In genomic region chr20:62629864-62630470, GRCh38 we compare ENCODE assay signal across 1 cellular context.
TF ChIP-seq lines count a peak whose summit lies in the region.

No MANE protein-coding gene starts in this region.

TF ChIP-seq in H1, 55 proteins besides CTCF, POLR2A, EP300 and RAD21:
- TF ChIP-seq BACH1 (IDR thresholded peaks at IDR 0.05; ENCODE audit: low read length) (no peak), HDAC2 (IDR thresholded peaks at IDR 0.05; ENCODE audit: borderline replicate concordance in 1 of 2, low read depth in 2 of 2, low read length in 2 of 2) (no peak), SP2 (IDR thresholded peaks at IDR 0.05; ENCODE audit: low read length) (no peak), RXRA (IDR thresholded peaks at IDR 0.05; ENCODE audit: insufficient read depth, low read depth, low read length) (no peak), E2F6 (IDR thresholded peaks at IDR 0.05) (no peak), SRF (IDR thresholded peaks at IDR 0.05; ENCODE audit: low read depth, low read length) (no peak), CHD2 (IDR thresholded peaks at IDR 0.05; ENCODE audit: low read length) (no peak), FOSL1 (IDR thresholded peaks at IDR 0.05; ENCODE audit: insufficient read depth, low read depth, low read length) (no peak), BRCA1 (IDR thresholded peaks at IDR 0.05; ENCODE audit: low read depth, low read length) (no peak), SIN3A (conservative IDR thresholded peaks at IDR 0.05 in 1 of 2, IDR thresholded peaks at IDR 0.05 in 1 of 2; ENCODE audit: low read depth in 1 of 2, low read length in 2 of 2) (no peak), NRF1 (IDR thresholded peaks at IDR 0.05; ENCODE audit: low read depth, low read length) (no peak), HDAC6 (IDR thresholded peaks at IDR 0.05; ENCODE audit: low read depth, low read length) (no peak), SIX5 (IDR thresholded peaks at IDR 0.05; ENCODE audit: low read depth, low read length) (no peak), CBX8 (IDR thresholded peaks at IDR 0.05; ENCODE audit: borderline replicate concordance, low read depth, low read length) (no peak), CEBPB (IDR thresholded peaks at IDR 0.05; ENCODE audit: low read depth, low read length) (no peak), RNF2 (IDR thresholded peaks at IDR 0.05; ENCODE audit: borderline replicate concordance, low read depth, low read length, missing control alignments, poor library complexity, severe bottlenecking) (no peak), SP1 (IDR thresholded peaks at IDR 0.05; ENCODE audit: low read depth, low read length) (no peak), CREB1 (IDR thresholded peaks at IDR 0.05) (no peak), JUND (IDR thresholded peaks at IDR 0.05; ENCODE audit: low read length) (no peak), POLR2AphosphoS5 (IDR thresholded peaks at IDR 0.05; ENCODE audit: low read depth, low read length) (no peak)
